ENCODE assay signal across 1 cellular context in the genomic region with DNA sequence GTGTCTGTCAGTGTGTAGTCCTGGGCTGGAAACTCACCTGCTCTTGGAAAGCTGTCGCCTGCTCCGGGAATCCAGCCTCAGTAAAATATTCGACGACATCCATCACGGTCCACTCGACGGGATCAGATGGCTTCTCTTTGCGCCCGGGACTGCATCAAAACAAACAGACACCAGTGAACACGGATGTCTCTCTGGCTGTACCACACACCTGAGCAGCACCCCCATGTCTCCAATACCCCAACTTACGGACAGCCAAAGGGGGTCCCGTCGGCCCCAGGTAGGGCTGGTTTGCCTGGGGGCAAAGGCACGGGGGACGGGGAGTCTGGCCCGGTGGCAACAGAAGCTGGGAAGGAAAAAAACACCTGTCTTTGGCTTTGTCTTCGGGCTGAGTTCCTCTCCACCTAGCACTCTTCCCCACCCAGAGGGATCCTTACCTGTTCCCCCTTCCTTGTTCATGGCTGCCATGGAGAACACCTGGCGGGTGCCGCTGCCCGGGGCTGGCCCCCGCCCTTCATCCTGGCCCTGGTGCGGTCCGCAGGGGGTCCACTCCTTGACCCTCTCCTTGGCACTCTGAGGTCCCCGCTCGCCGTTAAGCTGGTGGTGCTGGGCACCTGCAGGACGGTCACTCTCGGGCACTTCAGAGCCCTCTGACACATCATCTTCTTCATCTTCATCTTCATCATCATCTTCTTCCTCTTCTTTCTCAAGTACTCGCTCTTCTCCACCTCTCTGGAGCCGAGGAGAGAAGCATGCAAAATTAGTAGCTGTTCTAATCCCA.
TF ChIP-seq lines count a peak whose summit lies in the region.

No MANE protein-coding gene starts in this region.

TF ChIP-seq in endothelial cell of umbilical vein, 7 proteins besides CTCF, POLR2A, EP300 and RAD21:
- TF ChIP-seq EZH2 (IDR thresholded peaks at IDR 0.05; ENCODE audit: borderline replicate concordance, low read depth, low read length, severe bottlenecking): no peak
- TF ChIP-seq GATA2 (IDR thresholded peaks at IDR 0.05; ENCODE audit: insufficient read depth, insufficient read length, low read depth, low read length): no peak
- TF ChIP-seq MAX (IDR thresholded peaks at IDR 0.05; ENCODE audit: insufficient read depth, insufficient read length): no peak
